In the genomic region with DNA sequence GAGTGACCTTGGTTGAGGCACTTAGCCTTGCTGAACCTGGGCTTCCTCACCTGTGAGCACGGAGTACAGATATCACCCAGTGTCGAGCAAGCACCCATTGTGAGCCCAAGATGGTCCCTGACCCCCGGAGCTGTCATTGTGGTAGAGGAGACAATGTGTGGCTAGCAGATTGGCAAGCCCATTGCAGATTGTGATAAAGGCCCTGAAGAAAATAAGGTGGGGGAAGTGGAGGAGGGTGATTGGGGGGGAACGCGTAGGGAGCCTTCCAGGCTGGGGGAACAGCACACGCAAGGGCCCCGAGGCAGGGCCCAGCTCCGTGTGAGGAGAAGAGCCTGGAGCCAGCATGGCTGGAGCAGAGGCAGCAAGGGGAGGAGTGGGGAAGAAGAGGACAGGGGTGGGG, we compare ENCODE assay signal across 20 cellular contexts. TPM values are rescaled to one million over a fixed set of nuclear protein-coding genes. Genes with fewer than 3 reads are reported as not detected.
DNase-seq lines count a peak whose midpoint lies in the region; ATAC-seq and TF ChIP-seq lines count a peak whose summit lies in the region.
"Had no signal": no experiment of that assay in that cellular context is flagged by ENCODE, and none has a peak within 500 bp of the region (broad histone marks: within the 10 kb centered on the region; RNA-seq: fewer than 3 reads in every experiment).

No MANE protein-coding gene starts in this region.

- H3K4me3 ChIP-seq in Caco-2 (ENCODE audit: low read depth, low read length) = no peak overlapping the region
- no peak overlapping the region for H3K4me3 ChIP-seq in PC-9
- H3K4me3 ChIP-seq in gastrocnemius medialis = no peak overlapping the region
- H3K4me3 ChIP-seq: cardiac muscle cell, lower lobe of right lung, pancreas had no signal

- H3K9me3 ChIP-seq in Caco-2 (no peaks in the 10 kb centered on the region), PC-9 (ENCODE audit: insufficient read depth, low read depth) (no peaks in the 10 kb centered on the region), gastrocnemius medialis (no peaks in the 10 kb centered on the region)
- H3K9me3 ChIP-seq: lower lobe of right lung, pancreas had no signal

- H2AFZ ChIP-seq in PC-9 = no peak overlapping the region

- no peak overlapping the region for H3K4me3 Mint-ChIP-seq in Caco-2 (ENCODE audit: unreplicated experiment)
- no peak overlapping the region for H3K4me3 Mint-ChIP-seq in naive thymus-derived CD8-positive, alpha-beta T cell
- H3K4me3 Mint-ChIP-seq: activated CD4-positive, alpha-beta T cell treated with anti-CD3 and anti-CD28 coated beads for 36 hours; CD8-positive, alpha-beta T cell; stimulated activated memory B cell treated with anti-CD40 and anti-IgM and Interleukin-4, amounts not matched to agents 10 μg/mL and 1 μg/mL and 100 μg/mL, for 72 hours had no signal

- H3K36me3 ChIP-seq in Caco-2 (ENCODE audit: control insufficient read depth, insufficient read depth, low read length) = peaks cover 2% of the 10 kb centered on the region; the same call in 1 of the 2 replicates
- H3K36me3 ChIP-seq in PC-9 (ENCODE audit: low read depth) = peaks cover 27% of the 10 kb centered on the region
- H3K36me3 ChIP-seq in gastrocnemius medialis = peaks cover 0 to 15% of the 10 kb centered on the region in 2 donors
- H3K36me3 ChIP-seq: cardiac muscle cell had no signal

- no peaks in the 10 kb centered on the region for H3K9me3 Mint-ChIP-seq in Caco-2 (ENCODE audit: unreplicated experiment)
- H3K9me3 Mint-ChIP-seq in naive thymus-derived CD8-positive, alpha-beta T cell = peaks cover 0 to 5% (median 0%) of the 10 kb centered on the region in 9 donors

- BruUV-seq in Caco-2 (replicated peaks; lab: Mats Ljungman, UMichigan) (no TSS peak), PC-9 (replicated peaks; lab: Mats Ljungman, UMichigan) (no TSS peak)

- in situ Hi-C loops in gastrocnemius medialis (cut with MboI; ENCODE audit: low sequenced_read_pairs in 4 of 4) = loop anchor here in 3 of 4 donors (10.0 to 25.0 kb wide), 3 partner anchors 77 to 565 kb away; no protein-coding TSS in a partner anchor

- DNase-seq in Caco-2 (no peak), PC-9 (peak in 1 of 2 experiments; percentile 16), erythroblast (lab: John Stamatoyannopoulos, UW) (peak; percentile 78 to 92), gastrocnemius medialis (no peak), mesenteric fat pad (ENCODE audit: low spot score) (no peak), NCI-H748 (lab: John Stamatoyannopoulos, UW; ENCODE audit: unreplicated experiment) (no peak)
- no peak for DNase-seq in naive thymus-derived CD8-positive, alpha-beta T cell
- DNase-seq: activated CD4-positive, alpha-beta T cell treated with anti-CD3 and anti-CD28 coated beads for 36 hours; activated effector memory CD4-positive, alpha-beta T cell treated with Interleukin-2 at 50 U/mL for 16 hours; CD8-positive, alpha-beta T cell; DND-41; hypothalamus; islet precursor cell; lower lobe of right lung; NCI-H1105 treated with DMSO at 0.1 percent for 48 hours; NCI-H2081 had no signal

- H3K4me1 Mint-ChIP-seq in Caco-2 (ENCODE audit: low read depth, unreplicated experiment) = peaks cover 36% of the 10 kb centered on the region
- H3K4me1 Mint-ChIP-seq in naive thymus-derived CD8-positive, alpha-beta T cell = peaks cover 20 to 35% (median 28%) of the 10 kb centered on the region in 4 donors

- TF ChIP-seq CTCF in Caco-2 (IDR thresholded peaks at IDR 0.05; ENCODE audit: insufficient read depth in 1 of 2, low read depth in 1 of 2, low read length in 1 of 2, severe bottlenecking in 1 of 2, unreplicated experiment in 1 of 2) (no peak), PC-9 (conservative IDR thresholded peaks at IDR 0.05) (no peak), gastrocnemius medialis (IDR thresholded peaks at IDR 0.05 in 4 of 5, conservative IDR thresholded peaks at IDR 0.05 in 1 of 5) (no peak)

- H4K20me1 ChIP-seq in PC-9 (ENCODE audit: insufficient read depth) = peaks cover 20% of the 10 kb centered on the region

- peaks cover 83% of the 10 kb centered on the region for H3F3A ChIP-seq in PC-9 (ENCODE audit: insufficient read depth, low read depth)

- H3K79me2 ChIP-seq in PC-9 (ENCODE audit: low read depth) = peaks cover 37% of the 10 kb centered on the region

- intact Hi-C loops in Caco-2 (cut with micrococcal nuclease; ENCODE audit: unreplicated experiment) = loop anchor here (10.0 kb wide), 1 partner anchor 567 kb away; no protein-coding TSS in a partner anchor
- intact Hi-C loops in PC-9 (cut with micrococcal nuclease; ENCODE audit: unreplicated experiment) = no loop called here
- intact Hi-C loops in gastrocnemius medialis (cut with DNase I; ENCODE audit: low total_unique reads) = no loop called here

- CTCF ChIA-PET in Caco-2 (lab: Charles Lee) = no interaction called here
- CTCF ChIA-PET in PC-9 (lab: Charles Lee) = no interaction called here

- H3K9me2 ChIP-seq in PC-9 (ENCODE audit: insufficient read depth) = no peaks in the 10 kb centered on the region

- H3K27ac Mint-ChIP-seq in Caco-2 (ENCODE audit: unreplicated experiment) = peak overlapping the region; percentile 18
- H3K27ac Mint-ChIP-seq in naive thymus-derived CD8-positive, alpha-beta T cell = peak overlapping the region in 1 of 10 donors; percentile 48
- H3K27ac Mint-ChIP-seq: activated CD4-positive, alpha-beta T cell treated with anti-CD3 and anti-CD28 coated beads for 36 hours; CD8-positive, alpha-beta T cell; stimulated activated memory B cell treated with anti-CD40 and anti-IgM and Interleukin-4, amounts not matched to agents 10 μg/mL and 1 μg/mL and 100 μg/mL, for 72 hours had no signal

- H3K4me1 ChIP-seq in Caco-2 (peaks cover 18% of the 10 kb centered on the region), PC-9 (replicated peaks; ENCODE audit: insufficient read depth) (peaks cover 33% of the 10 kb centered on the region), gastrocnemius medialis (peaks cover 10 to 20% of the 10 kb centered on the region in 2 donors)

- H3K27me3 Mint-ChIP-seq in Caco-2 (ENCODE audit: insufficient read depth, unreplicated experiment) = no peaks in the 10 kb centered on the region
- H3K27me3 Mint-ChIP-seq in naive thymus-derived CD8-positive, alpha-beta T cell = no peaks in the 10 kb centered on the region
- H3K27me3 Mint-ChIP-seq: activated CD4-positive, alpha-beta T cell treated with anti-CD3 and anti-CD28 coated beads for 36 hours; stimulated activated memory B cell treated with anti-CD40 and anti-IgM and Interleukin-4, amounts not matched to agents 10 μg/mL and 1 μg/mL and 100 μg/mL, for 72 hours had no signal

- no peak for TF ChIP-seq POLR2A in erythroblast (IDR thresholded peaks at IDR 0.05; ENCODE audit: low read length)
- no peak for TF ChIP-seq POLR2A in gastrocnemius medialis (IDR thresholded peaks at IDR 0.05)

- POLR2A ChIA-PET in Caco-2 (lab: Charles Lee) (no interaction called here), PC-9 (lab: Charles Lee; ENCODE audit: unreplicated experiment) (no interaction called here)
- POLR2A ChIA-PET in naive thymus-derived CD8-positive, alpha-beta T cell (lab: Charles Lee) = no interaction called here

- H3K4me2 ChIP-seq in PC-9 = no peak overlapping the region

- ATAC-seq in gastrocnemius medialis = no peak
- ATAC-seq in naive thymus-derived CD8-positive, alpha-beta T cell = no peak
- no peak for ATAC-seq in HG03159 (IDR thresholded peaks at IDR 0.05; ENCODE audit: unreplicated experiment)
- ATAC-seq: activated CD4-positive, alpha-beta T cell treated with anti-CD3 and anti-CD28 coated beads for 36 hours; CD8-positive, alpha-beta T cell; lower lobe of right lung; pancreas; stimulated activated memory B cell treated with anti-CD40 and anti-IgM and Interleukin-4, amounts not matched to agents 10 μg/mL and 1 μg/mL and 100 μg/mL, for 72 hours had no signal

- H3K27ac ChIP-seq in PC-9 = peak overlapping the region; percentile 42
- H3K27ac ChIP-seq in gastrocnemius medialis = peak overlapping the region; percentile 65 to 100 (median 94)
- H3K27ac ChIP-seq: cardiac muscle cell, lower lobe of right lung, pancreas had no signal

- H3K36me3 Mint-ChIP-seq in Caco-2 (ENCODE audit: insufficient read depth, unreplicated experiment) = peaks cover 52% of the 10 kb centered on the region
- peaks cover 0 to 3% (median 2%) of the 10 kb centered on the region in 3 donors for H3K36me3 Mint-ChIP-seq in naive thymus-derived CD8-positive, alpha-beta T cell

- no peaks in the 10 kb centered on the region for H3K27me3 ChIP-seq in Caco-2 (replicated peaks; ENCODE audit: control insufficient read depth, insufficient read depth, low read length)
- H3K27me3 ChIP-seq in PC-9 (ENCODE audit: insufficient read depth, low read depth) = no peaks in the 10 kb centered on the region
- H3K27me3 ChIP-seq in gastrocnemius medialis = no peaks in the 10 kb centered on the region
- H3K27me3 ChIP-seq: cardiac muscle cell, pancreas had no signal

RNA-seq across cellular contexts. Expression of gene CEBPB, which starts 6.8 kb away (rescaled TPM):
- total RNA-seq in Caco-2 (2022) (160 and 183 TPM in 2 replicates), PC-9 (2021) (112 and 117 TPM in 2 replicates), gastrocnemius medialis (100 to 1,000 TPM; 219 to 434 (median 321) TPM), mesenteric fat pad (434 TPM)
- 10 to 100 TPM; 47.1 to 49.0 TPM for total RNA-seq in naive thymus-derived CD8-positive, alpha-beta T cell
- 10 to 100 TPM; 13.1 to 17.9 (median 14.7) TPM for polyA plus RNA-seq in naive thymus-derived CD8-positive, alpha-beta T cell

RNA-seq across cellular contexts. Expression of gene PEDS1, which starts 43.9 kb away (rescaled TPM):
- total RNA-seq in Caco-2 (2022) (78.3 and 84.1 TPM in 2 replicates), PC-9 (2021) (34.8 and 37.7 TPM in 2 replicates), gastrocnemius medialis (10 to 100 TPM; 33.2 to 77.9 (median 38.2) TPM), mesenteric fat pad (44.1 TPM)
- 10 to 100 TPM; 15.8 to 17.1 TPM for total RNA-seq in naive thymus-derived CD8-positive, alpha-beta T cell
- 10 to 100 TPM; 13.0 to 30.2 (median 14.4) TPM for polyA plus RNA-seq in naive thymus-derived CD8-positive, alpha-beta T cell

Comparison
In these comparisons a context has a peak if more than half of its experiments do, and no peak if none do; other contexts are left out.
1. DNase-seq: peak in erythroblast (2 of 2); none in Caco-2 (0 of 2), gastrocnemius medialis (0 of 2), mesenteric fat pad (single experiment), NCI-H748 (single experiment) and naive thymus-derived CD8-positive, alpha-beta T cell (0 of 10).